In the genomic region with DNA sequence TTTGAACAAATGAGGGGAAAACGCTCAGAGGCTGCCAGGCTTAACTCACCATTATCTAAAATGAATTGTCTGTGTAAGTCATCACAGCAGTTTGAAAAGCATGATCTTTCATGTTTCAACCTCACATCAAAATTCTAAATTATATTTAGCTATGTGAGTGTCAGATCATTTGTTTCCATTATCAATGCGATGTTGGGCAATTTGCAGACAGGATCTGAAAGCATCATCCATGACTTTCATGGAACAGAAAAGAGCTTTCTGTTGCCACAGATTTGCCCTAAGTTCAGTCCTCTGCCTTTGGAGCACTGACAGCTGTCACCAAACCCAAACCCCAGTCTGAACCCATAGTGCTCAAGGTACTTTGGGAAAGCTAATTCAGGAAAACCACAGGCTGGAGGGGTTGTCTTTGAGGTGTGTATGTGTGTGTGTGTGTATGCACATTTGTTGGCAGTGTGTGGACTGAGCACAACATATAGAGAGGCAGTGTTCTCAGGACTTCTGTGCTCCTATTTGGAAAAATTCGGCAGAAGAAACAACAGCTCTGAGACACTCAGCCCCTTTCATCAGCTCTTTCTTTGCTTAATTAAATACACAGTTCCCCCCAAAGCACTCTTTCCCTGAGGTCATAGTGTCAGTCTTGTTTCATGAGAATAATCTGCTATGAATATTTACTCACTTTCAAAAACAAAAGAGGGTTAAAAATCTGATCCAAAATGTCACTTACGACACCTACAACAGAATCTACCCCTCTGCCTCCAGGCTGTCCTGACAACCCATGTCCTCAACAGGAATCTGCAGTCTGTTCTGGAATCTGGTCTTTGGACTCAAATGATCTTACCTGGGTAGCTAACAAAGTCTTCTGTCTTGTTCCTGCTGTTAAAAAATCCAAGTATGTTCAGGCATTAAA, we compare ENCODE assay signal across 11 cellular contexts.
A peak's percentile ranks its signal among the peaks of the same experiment; 100 is the strongest.
DNase-seq lines count a peak whose midpoint lies in the region; ATAC-seq and TF ChIP-seq lines count a peak whose summit lies in the region.
"Had no signal": no experiment of that assay in that cellular context is flagged by ENCODE, and none has a peak within 500 bp of the region (broad histone marks: within the 10 kb centered on the region; RNA-seq: fewer than 3 reads in every experiment).

No MANE protein-coding gene starts in this region.

- no peaks in the 10 kb centered on the region for H3K9me3 ChIP-seq in BLaER1 treated with 17β-estradiol and CSF1 and Interleukin-3, amounts not matched to agents 10 nM and 100 nM (replicated peaks in 1 of 11)
- H3K9me3 ChIP-seq in neuron (ENCODE audit: low read length), result no peaks in the 10 kb centered on the region

- H4K20me1 ChIP-seq in BLaER1 treated with 17β-estradiol and CSF1 and Interleukin-3, amounts not matched to agents 10 nM and 100 nM, result peaks cover 0 to 100% (median 34%) of the 10 kb centered on the region in 11 experiments; a peak in 19 of 22 replicates

- peak; percentile 6 for DNase-seq in Jurkat, Clone E6-1 (ENCODE audit: low read depth, low spot score)
- DNase-seq in posterior cingulate gyrus (no peak), erythroblast (lab: John Stamatoyannopoulos, UW) (no peak)
- DNase-seq: NCI-H510A had no signal

- peak overlapping the region; percentile 79 to 99 (median 90) for H3K4me2 ChIP-seq in BLaER1 treated with 17β-estradiol and CSF1 and Interleukin-3, amounts not matched to agents 10 nM and 100 nM

- intact Hi-C loops in posterior cingulate gyrus (cut with DNase I), result no loop called here

- H3K36me3 ChIP-seq in BLaER1 treated with 17β-estradiol and CSF1 and Interleukin-3, amounts not matched to agents 10 nM and 100 nM, result peaks cover 0 to 54% (median 18%) of the 10 kb centered on the region in 11 experiments; a peak in 16 of 22 replicates
- H3K36me3 ChIP-seq in neuron (ENCODE audit: insufficient read depth, low read length), result no peaks in the 10 kb centered on the region

- peak overlapping the region; percentile 28 to 64 (median 58); a peak in 19 of 20 replicates for H3K4me3 ChIP-seq in BLaER1 treated with 17β-estradiol and CSF1 and Interleukin-3, amounts not matched to agents 10 nM and 100 nM
- no peak overlapping the region for H3K4me3 ChIP-seq in Jurkat, Clone E6-1 (ENCODE audit: low read length)
- peak overlapping the region; percentile 34 for H3K4me3 ChIP-seq in neuron (ENCODE audit: low read length)

- H3K27ac ChIP-seq in BLaER1 treated with 17β-estradiol and CSF1 and Interleukin-3, amounts not matched to agents 10 nM and 100 nM, result peak overlapping the region in 10 of 11 experiments; percentile 72 to 92 (median 88); a peak in 21 of 22 replicates
- peak overlapping the region; percentile 83 for H3K27ac ChIP-seq in cingulate gyrus (ENCODE audit: low read depth, low read length)
- H3K27ac ChIP-seq: HL-60 had no signal

- ATAC-seq in GM19452 (IDR thresholded peaks at IDR 0.05; ENCODE audit: unreplicated experiment) (no peak), GM21717 (IDR thresholded peaks at IDR 0.05; ENCODE audit: unreplicated experiment) (no peak)
- ATAC-seq: activated CD4-positive, CD25-positive, alpha-beta regulatory T cell treated with anti-CD3 and anti-CD28 coated beads, Interleukin-2, amount 50 U/mL, for 24 hours had no signal

- no peak overlapping the region for H2AFZ ChIP-seq in neuron (ENCODE audit: low read depth, low read length)

- no peak for TF ChIP-seq POLR2A in erythroblast (IDR thresholded peaks at IDR 0.05; ENCODE audit: low read length)

- H3K27me3 ChIP-seq in BLaER1 treated with 17β-estradiol and CSF1 and Interleukin-3, amounts not matched to agents 10 nM and 100 nM, result no peaks in the 10 kb centered on the region
- H3K27me3 ChIP-seq in neuron (ENCODE audit: insufficient read depth, low read length), result no peaks in the 10 kb centered on the region

- H3K9ac ChIP-seq in BLaER1 treated with 17β-estradiol and CSF1 and Interleukin-3, amounts not matched to agents 10 nM and 100 nM, result peak overlapping the region; percentile 50 to 85 (median 79); a peak in 21 of 22 replicates

- H3K4me1 ChIP-seq in BLaER1 treated with 17β-estradiol and CSF1 and Interleukin-3, amounts not matched to agents 10 nM and 100 nM, result peaks cover 71 to 100% (median 85%) of the 10 kb centered on the region in 10 experiments
- peaks cover 22% of the 10 kb centered on the region for H3K4me1 ChIP-seq in neuron (ENCODE audit: insufficient read depth, low read length)
